ENCODE assay signal across 15 cellular contexts in the genomic region with DNA sequence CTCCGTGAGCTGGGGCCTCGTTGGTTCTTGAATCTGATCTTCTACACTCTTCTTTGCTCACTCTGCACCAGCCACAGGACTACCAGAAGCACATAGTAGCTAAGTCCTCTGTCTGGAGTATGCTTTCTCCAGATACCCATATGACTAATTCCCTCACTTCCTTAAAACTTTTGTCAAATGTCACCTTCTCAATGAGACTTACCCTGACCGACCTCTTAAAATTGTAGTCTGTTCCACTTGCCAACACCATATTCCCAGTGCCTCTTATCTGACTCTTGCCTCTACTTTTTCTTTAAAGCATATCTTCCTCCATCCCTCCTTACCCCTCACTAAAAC. TPM values are rescaled to one million over a fixed set of nuclear protein-coding genes. Genes with fewer than 3 reads are reported as not detected.
"Had no signal": no experiment of that assay in that cellular context is flagged by ENCODE, and none has a peak within 500 bp of the region (broad histone marks: within the 10 kb centered on the region; RNA-seq: fewer than 3 reads in every experiment).

No MANE protein-coding gene starts in this region.

- ATAC-seq: activated CD4-positive, CD25-positive, alpha-beta regulatory T cell treated with anti-CD3 and anti-CD28 coated beads, Interleukin-2, amount 50 U/mL, for 24 hours; gastroesophageal sphincter; left lobe of liver had no signal

- H3K4me3 Mint-ChIP-seq: activated naive CD4-positive, alpha-beta T cell treated with anti-CD3 and anti-CD28 coated beads, Interleukin-2, amount 50 U/mL, for 24 hours had no signal

- H3K4me3 ChIP-seq: adrenal gland, gastroesophageal sphincter, ovary, sigmoid colon, spleen, stomach, testis had no signal

- H3K9me3 ChIP-seq: adrenal gland, gastroesophageal sphincter, ovary, sigmoid colon, spleen, stomach, testis had no signal

- H3K36me3 Mint-ChIP-seq: activated naive CD4-positive, alpha-beta T cell treated with anti-CD3 and anti-CD28 coated beads, Interleukin-2, amount 50 U/mL, for 24 hours had no signal

- H3K4me1 ChIP-seq: adrenal gland, sigmoid colon, spleen, stomach had no signal

- H3K4me1 Mint-ChIP-seq: activated naive CD4-positive, alpha-beta T cell treated with anti-CD3 and anti-CD28 coated beads, Interleukin-2, amount 50 U/mL, for 24 hours had no signal

- DNase-seq: activated CD4-positive, alpha-beta T cell treated with anti-CD3 and anti-CD28 coated beads, Interleukin-2, amount 50 U/mL, for 4 hours; adrenal gland; erythroblast; ovary; sigmoid colon; spleen; stomach; T-helper 9 cell; testis had no signal

- FAIRE-seq: islet of Langerhans had no signal

- H3K27me3 ChIP-seq: adrenal gland, gastroesophageal sphincter, ovary, sigmoid colon, stomach, testis had no signal

- H3K27ac Mint-ChIP-seq: activated naive CD4-positive, alpha-beta T cell treated with anti-CD3 and anti-CD28 coated beads, Interleukin-2, amount 50 U/mL, for 24 hours; activated T-helper 2 cell treated with anti-CD3 and anti-CD28 coated beads, Interferon-gamma antibody, Interleukin-2, Interleukin-4, amounts not matched to agents 10 μg/mL and 5 μg/mL and 100 μg/mL, durations not matched to agents 14 hours and 24 hours and 36 hours had no signal

- H3K36me3 ChIP-seq: adrenal gland, gastroesophageal sphincter, ovary, sigmoid colon, spleen, stomach had no signal

- H3K9me3 Mint-ChIP-seq: activated T-helper 2 cell treated with anti-CD3 and anti-CD28 coated beads, Interferon-gamma antibody, Interleukin-2, Interleukin-4, amounts not matched to agents 10 μg/mL and 5 μg/mL and 100 μg/mL, durations not matched to agents 14 hours and 24 hours and 36 hours had no signal

- H3K27ac ChIP-seq: adrenal gland, gastroesophageal sphincter, ovary, sigmoid colon, spleen, stomach, testis had no signal

RNA-seq across cellular contexts. Expression of a gene that starts 10.0 kb away (rescaled TPM):
- total RNA-seq: activated T-helper 2 cell treated with anti-CD3 and anti-CD28 coated beads, Interferon-gamma antibody, Interleukin-2, Interleukin-4, amounts not matched to agents 10 μg/mL and 5 μg/mL and 100 μg/mL, durations not matched to agents 14 hours and 24 hours and 36 hours had no signal
